In the genomic region with DNA sequence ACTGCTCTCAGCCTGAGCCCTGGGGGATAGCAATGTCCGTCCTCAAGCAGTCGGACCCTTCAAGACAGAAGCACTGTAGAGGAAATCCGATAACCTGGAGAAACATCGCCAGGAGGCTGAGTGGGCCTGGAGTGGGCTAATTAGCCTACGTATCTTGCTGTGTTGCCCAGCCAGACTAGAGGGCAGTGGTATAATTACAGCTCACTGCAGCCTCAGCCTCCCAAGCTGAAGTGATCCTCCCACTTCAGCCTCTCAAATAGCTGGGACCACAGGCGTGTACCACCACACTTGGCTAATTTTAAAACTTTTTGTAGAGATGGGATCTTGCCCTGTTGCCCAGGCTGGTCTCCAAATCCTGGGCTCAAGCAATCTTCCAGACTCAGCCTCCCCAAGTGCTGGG, we compare ENCODE assay signal across 2 cellular contexts.
TF ChIP-seq lines count a peak whose summit lies in the region.

No MANE protein-coding gene starts in this region.

TF ChIP-seq in GM23338, 12 proteins besides CTCF, POLR2A, EP300 and RAD21:
- TF ChIP-seq, protein P1, sequence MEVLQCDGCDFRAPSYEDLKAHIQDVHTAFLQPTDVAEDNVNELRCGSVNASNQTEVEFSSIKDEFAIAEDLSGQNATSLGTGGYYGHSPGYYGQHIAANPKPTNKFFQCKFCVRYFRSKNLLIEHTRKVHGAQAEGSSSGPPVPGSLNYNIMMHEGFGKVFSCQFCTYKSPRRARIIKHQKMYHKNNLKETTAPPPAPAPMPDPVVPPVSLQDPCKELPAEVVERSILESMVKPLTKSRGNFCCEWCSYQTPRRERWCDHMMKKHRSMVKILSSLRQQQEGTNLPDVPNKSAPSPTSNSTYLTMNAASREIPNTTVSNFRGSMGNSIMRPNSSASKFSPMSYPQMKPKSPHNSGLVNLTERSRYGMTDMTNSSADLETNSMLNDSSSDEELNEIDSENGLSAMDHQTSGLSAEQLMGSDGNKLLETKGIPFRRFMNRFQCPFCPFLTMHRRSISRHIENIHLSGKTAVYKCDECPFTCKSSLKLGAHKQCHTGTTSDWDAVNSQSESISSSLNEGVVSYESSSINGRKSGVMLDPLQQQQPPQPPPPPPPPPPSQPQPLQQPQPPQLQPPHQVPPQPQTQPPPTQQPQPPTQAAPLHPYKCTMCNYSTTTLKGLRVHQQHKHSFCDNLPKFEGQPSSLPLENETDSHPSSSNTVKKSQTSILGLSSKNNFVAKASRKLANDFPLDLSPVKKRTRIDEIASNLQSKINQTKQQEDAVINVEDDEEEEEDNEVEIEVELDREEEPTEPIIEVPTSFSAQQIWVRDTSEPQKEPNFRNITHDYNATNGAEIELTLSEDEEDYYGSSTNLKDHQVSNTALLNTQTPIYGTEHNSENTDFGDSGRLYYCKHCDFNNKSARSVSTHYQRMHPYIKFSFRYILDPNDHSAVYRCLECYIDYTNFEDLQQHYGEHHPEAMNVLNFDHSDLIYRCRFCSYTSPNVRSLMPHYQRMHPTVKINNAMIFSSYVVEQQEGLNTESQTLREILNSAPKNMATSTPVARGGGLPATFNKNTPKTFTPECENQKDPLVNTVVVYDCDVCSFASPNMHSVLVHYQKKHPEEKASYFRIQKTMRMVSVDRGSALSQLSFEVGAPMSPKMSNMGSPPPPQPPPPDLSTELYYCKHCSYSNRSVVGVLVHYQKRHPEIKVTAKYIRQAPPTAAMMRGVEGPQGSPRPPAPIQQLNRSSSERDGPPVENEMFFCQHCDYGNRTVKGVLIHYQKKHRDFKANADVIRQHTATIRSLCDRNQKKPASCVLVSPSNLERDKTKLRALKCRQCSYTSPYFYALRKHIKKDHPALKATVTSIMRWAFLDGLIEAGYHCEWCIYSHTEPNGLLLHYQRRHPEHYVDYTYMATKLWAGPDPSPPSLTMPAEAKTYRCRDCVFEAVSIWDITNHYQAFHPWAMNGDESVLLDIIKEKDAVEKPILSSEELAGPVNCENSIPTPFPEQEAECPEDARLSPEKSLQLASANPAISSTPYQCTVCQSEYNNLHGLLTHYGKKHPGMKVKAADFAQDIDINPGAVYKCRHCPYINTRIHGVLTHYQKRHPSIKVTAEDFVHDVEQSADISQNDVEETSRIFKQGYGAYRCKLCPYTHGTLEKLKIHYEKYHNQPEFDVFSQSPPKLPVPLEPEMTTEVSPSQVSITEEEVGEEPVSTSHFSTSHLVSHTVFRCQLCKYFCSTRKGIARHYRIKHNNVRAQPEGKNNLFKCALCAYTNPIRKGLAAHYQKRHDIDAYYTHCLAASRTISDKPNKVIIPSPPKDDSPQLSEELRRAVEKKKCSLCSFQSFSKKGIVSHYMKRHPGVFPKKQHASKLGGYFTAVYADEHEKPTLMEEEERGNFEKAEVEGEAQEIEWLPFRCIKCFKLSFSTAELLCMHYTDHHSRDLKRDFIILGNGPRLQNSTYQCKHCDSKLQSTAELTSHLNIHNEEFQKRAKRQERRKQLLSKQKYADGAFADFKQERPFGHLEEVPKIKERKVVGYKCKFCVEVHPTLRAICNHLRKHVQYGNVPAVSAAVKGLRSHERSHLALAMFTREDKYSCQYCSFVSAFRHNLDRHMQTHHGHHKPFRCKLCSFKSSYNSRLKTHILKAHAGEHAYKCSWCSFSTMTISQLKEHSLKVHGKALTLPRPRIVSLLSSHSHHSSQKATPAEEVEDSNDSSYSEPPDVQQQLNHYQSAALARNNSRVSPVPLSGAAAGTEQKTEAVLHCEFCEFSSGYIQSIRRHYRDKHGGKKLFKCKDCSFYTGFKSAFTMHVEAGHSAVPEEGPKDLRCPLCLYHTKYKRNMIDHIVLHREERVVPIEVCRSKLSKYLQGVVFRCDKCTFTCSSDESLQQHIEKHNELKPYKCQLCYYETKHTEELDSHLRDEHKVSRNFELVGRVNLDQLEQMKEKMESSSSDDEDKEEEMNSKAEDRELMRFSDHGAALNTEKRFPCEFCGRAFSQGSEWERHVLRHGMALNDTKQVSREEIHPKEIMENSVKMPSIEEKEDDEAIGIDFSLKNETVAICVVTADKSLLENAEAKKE (CRISPR knock-in tag; IDR thresholded peaks at IDR 0.05), result no peak
- TF ChIP-seq STAT1 (IDR thresholded peaks at IDR 0.05; ENCODE audit: unreplicated experiment), result no peak
- no peak for TF ChIP-seq EZH2phosphoT487 (IDR thresholded peaks at IDR 0.05; ENCODE audit: unreplicated experiment)
- TF ChIP-seq, protein P2, sequence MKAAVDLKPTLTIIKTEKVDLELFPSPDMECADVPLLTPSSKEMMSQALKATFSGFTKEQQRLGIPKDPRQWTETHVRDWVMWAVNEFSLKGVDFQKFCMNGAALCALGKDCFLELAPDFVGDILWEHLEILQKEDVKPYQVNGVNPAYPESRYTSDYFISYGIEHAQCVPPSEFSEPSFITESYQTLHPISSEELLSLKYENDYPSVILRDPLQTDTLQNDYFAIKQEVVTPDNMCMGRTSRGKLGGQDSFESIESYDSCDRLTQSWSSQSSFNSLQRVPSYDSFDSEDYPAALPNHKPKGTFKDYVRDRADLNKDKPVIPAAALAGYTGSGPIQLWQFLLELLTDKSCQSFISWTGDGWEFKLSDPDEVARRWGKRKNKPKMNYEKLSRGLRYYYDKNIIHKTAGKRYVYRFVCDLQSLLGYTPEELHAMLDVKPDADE (IDR thresholded peaks at IDR 0.05), result no peak
- TF ChIP-seq CREB1 (CRISPR knock-in tag; IDR thresholded peaks at IDR 0.05; ENCODE audit: low read depth), result no peak
- TF ChIP-seq ZNF331 (CRISPR knock-in tag; IDR thresholded peaks at IDR 0.05; ENCODE audit: low read depth), result no peak

TF ChIP-seq in H1, 55 proteins besides CTCF, POLR2A, EP300 and RAD21 (continued from another document):
- no peak for TF ChIP-seq CBX8 (IDR thresholded peaks at IDR 0.05; ENCODE audit: borderline replicate concordance, low read depth, low read length)
- TF ChIP-seq YY1 (IDR thresholded peaks at IDR 0.05; ENCODE audit: low read depth, low read length), result no peak
- no peak for TF ChIP-seq SIN3A (conservative IDR thresholded peaks at IDR 0.05 in 1 of 2, IDR thresholded peaks at IDR 0.05 in 1 of 2; ENCODE audit: low read depth in 1 of 2, low read length in 2 of 2)
- no peak for TF ChIP-seq TBP (IDR thresholded peaks at IDR 0.05; ENCODE audit: low read depth, low read length)
- TF ChIP-seq SP4 (IDR thresholded peaks at IDR 0.05; ENCODE audit: low read length), result no peak
- TF ChIP-seq SIRT6 (IDR thresholded peaks at IDR 0.05; ENCODE audit: low read length), result no peak
- TF ChIP-seq CTBP2 (IDR thresholded peaks at IDR 0.05; ENCODE audit: borderline replicate concordance, insufficient read depth, insufficient read length, low read length), result no peak
- TF ChIP-seq BCL11A (IDR thresholded peaks at IDR 0.05; ENCODE audit: low read depth in 2 of 2, low read length in 2 of 2), result no peak
- TF ChIP-seq KDM4A (IDR thresholded peaks at IDR 0.05; ENCODE audit: low read depth, low read length, severe bottlenecking), result no peak
TF ChIP-seq in H1: peak in this region for 0.
